1 cellular context compared by ENCODE assay signal in the genomic region with DNA sequence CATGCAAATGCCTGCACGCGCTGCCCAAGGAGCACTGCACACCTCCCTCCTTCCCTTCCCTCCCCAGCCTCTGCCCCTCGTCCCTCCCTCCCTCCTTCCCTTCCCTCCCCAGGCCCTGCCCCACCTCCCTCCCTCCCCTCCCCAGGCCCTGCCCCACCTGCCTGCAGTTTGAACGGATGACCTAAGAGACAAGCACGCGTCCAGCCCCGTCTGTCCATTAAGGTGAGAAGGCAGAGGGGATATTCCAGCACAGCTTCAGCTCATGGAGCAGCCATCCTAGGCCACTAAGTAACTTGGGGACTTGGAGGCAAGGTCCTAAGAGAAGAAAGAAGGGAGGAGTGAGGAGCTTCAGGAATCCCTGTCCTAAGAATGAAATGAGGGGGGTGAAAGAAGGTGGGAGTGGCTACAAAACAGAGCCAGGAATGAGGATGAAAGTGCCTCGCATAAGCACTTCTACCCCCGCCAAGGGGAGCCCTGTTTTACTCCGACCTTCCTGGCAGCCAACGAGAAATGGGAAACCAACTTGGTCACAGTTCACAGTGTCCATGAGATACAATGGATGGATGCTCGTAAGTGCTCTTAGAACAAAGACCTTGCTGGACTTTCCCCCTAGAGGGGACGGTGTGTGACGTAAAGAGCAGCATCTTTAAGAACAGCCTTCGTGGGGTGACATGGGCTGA.
TF ChIP-seq lines count a peak whose summit lies in the region.

No MANE protein-coding gene starts in this region.

TF ChIP-seq in H1, 55 proteins besides CTCF, POLR2A, EP300 and RAD21:
- TF ChIP-seq CHD1 (IDR thresholded peaks at IDR 0.05; ENCODE audit: low read depth, low read length) (no peak), USF2 (IDR thresholded peaks at IDR 0.05; ENCODE audit: low read length) (no peak), HDAC6 (IDR thresholded peaks at IDR 0.05; ENCODE audit: low read depth, low read length) (no peak), KDM1A (IDR thresholded peaks at IDR 0.05; ENCODE audit: borderline replicate concordance, low read length) (no peak), TAF1 (IDR thresholded peaks at IDR 0.05; ENCODE audit: low read depth, low read length) (no peak), ATF2 (IDR thresholded peaks at IDR 0.05; ENCODE audit: low read length) (no peak), ZNF274 (IDR thresholded peaks at IDR 0.05; ENCODE audit: borderline replicate concordance, extremely low read depth, low read length) (no peak), HDAC2 (IDR thresholded peaks at IDR 0.05; ENCODE audit: borderline replicate concordance in 1 of 2, low read depth in 2 of 2, low read length in 2 of 2) (no peak), NANOG (IDR thresholded peaks at IDR 0.05; ENCODE audit: insufficient read depth, low read depth, low read length, poor library complexity, severe bottlenecking) (no peak), CBX8 (IDR thresholded peaks at IDR 0.05; ENCODE audit: borderline replicate concordance, low read depth, low read length) (no peak), RFX5 (IDR thresholded peaks at IDR 0.05; ENCODE audit: borderline replicate concordance, low read depth, low read length) (no peak), GABPA (IDR thresholded peaks at IDR 0.05; ENCODE audit: borderline replicate concordance, insufficient read depth, low read length) (no peak), SP2 (IDR thresholded peaks at IDR 0.05; ENCODE audit: low read length) (no peak), BCL11A (IDR thresholded peaks at IDR 0.05; ENCODE audit: low read depth in 2 of 2, low read length in 2 of 2) (no peak)
- TF ChIP-seq, protein P1, sequence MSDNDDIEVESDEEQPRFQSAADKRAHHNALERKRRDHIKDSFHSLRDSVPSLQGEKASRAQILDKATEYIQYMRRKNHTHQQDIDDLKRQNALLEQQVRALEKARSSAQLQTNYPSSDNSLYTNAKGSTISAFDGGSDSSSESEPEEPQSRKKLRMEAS (IDR thresholded peaks at IDR 0.05) = no peak; the same call in 1 of the 2 replicates
